22 cellular contexts compared by ENCODE assay signal in genomic region chr11:73019996-73020395, GRCh38.
"Had no signal": no experiment of that assay in that cellular context is flagged by ENCODE, and none has a peak within 500 bp of the region (broad histone marks: within the 10 kb centered on the region; RNA-seq: fewer than 3 reads in every experiment).

No MANE protein-coding gene starts in this region.

- H3K4me3 ChIP-seq: body of pancreas, cardiac muscle cell, hepatocyte, spleen, transverse colon had no signal

- H3K4me1 Mint-ChIP-seq: immature natural killer cell, nephron progenitor cell, WTC11 had no signal

- H3K79me2 ChIP-seq: parathyroid adenoma had no signal

- H3K4me3 Mint-ChIP-seq: activated naive CD4-positive, alpha-beta T cell treated with anti-CD3 and anti-CD28 coated beads, Interleukin-2, amount 50 U/mL, for 24 hours; dendritic cell treated with granulocyte-macrophage colony-stimulating factor and Interleukin-4, amounts not matched to agents 40 ng/mL and 50 ng/mL, for 4 days; immature natural killer cell; nephron progenitor cell; WTC11 had no signal

- H3K27ac ChIP-seq: body of pancreas, cardiac muscle cell, hepatocyte, parathyroid adenoma, transverse colon had no signal

- H3K4me1 ChIP-seq: body of pancreas, parathyroid adenoma had no signal

- H3K36me3 ChIP-seq: cardiac muscle cell, transverse colon had no signal

- H3K27me3 ChIP-seq: body of pancreas, cardiac muscle cell, hepatocyte, spleen, transverse colon had no signal

- DNase-seq: activated gamma-delta T cell treated with Interleukin-2 at 50 U/mL for 16 hours; activated T-cell treated with anti-CD3 and anti-CD28 coated beads, Interleukin-2, amount 50 U/mL, for 1 hour; body of pancreas; effector CD8-positive, alpha-beta T cell; erythroblast; foreskin fibroblast; immature natural killer cell; left ventricle myocardium superior; mammary epithelial cell; nephron progenitor cell; spleen; stimulated activated CD4-positive, alpha-beta T cell treated with anti-CD3 and anti-CD28 coated beads, Interleukin-4, amount 100 ng/mL, for 1 hour; stimulated activated naive CD4-positive, alpha-beta T cell treated with Interleukin-2 at 50 U/mL for 16 hours; T1000; transverse colon had no signal

- H3K4me2 ChIP-seq: hepatocyte had no signal

- H3K9ac ChIP-seq: parathyroid adenoma had no signal

- H2AFZ ChIP-seq: hepatocyte, parathyroid adenoma had no signal

- H3K27me3 Mint-ChIP-seq: activated naive CD4-positive, alpha-beta T cell treated with anti-CD3 and anti-CD28 coated beads, Interleukin-2, amount 50 U/mL, for 24 hours; dendritic cell treated with granulocyte-macrophage colony-stimulating factor and Interleukin-4, amounts not matched to agents 40 ng/mL and 50 ng/mL, for 4 days had no signal

- ATAC-seq: body of pancreas, left ventricle myocardium superior, WTC11 had no signal

- H3K27ac Mint-ChIP-seq: activated naive CD4-positive, alpha-beta T cell treated with anti-CD3 and anti-CD28 coated beads, Interleukin-2, amount 50 U/mL, for 24 hours; dendritic cell treated with granulocyte-macrophage colony-stimulating factor and Interleukin-4, amounts not matched to agents 40 ng/mL and 50 ng/mL, for 4 days; immature natural killer cell; nephron progenitor cell; WTC11 had no signal

- FAIRE-seq: urothelium cell line had no signal
